1 cellular context compared by ENCODE assay signal in genomic region chr7:94700926-94701554, GRCh38.
TF ChIP-seq lines count a peak whose summit lies in the region.

No MANE protein-coding gene starts in this region.

TF ChIP-seq in neural cell, 6 proteins besides CTCF, POLR2A, EP300 and RAD21:
- TF ChIP-seq POLR2AphosphoS5 (IDR thresholded peaks at IDR 0.05) (peak; percentile 57), MXI1 (conservative IDR thresholded peaks at IDR 0.05; ENCODE audit: poor library complexity, severe bottlenecking) (no peak)
